ENCODE assay signal across 8 cellular contexts in the genomic region with DNA sequence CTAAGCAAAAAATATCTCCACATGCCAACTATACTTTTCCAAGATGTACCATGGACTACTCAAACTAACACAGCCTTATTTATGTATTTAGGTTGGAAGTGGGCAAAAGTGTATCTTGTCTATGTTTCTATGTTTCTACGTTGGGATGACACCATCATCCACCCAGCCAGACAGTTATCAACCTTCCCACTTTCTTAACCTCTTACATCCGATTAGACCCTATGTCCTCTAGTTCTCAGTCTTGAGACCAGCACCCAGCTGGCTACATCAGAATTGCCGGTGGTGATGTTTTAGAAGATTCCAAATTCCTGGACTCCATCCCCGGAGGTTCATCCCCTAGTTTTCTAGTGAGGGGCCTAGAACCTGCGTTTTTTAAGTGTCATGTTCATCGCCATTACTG. TPM values are rescaled to one million over a fixed set of nuclear protein-coding genes. Genes with fewer than 3 reads are reported as not detected.
DNase-seq lines count a peak whose midpoint lies in the region; ATAC-seq and TF ChIP-seq lines count a peak whose summit lies in the region.

No MANE protein-coding gene starts in this region.

- H3K36me3 Mint-ChIP-seq in activated CD4-positive, alpha-beta T cell treated with anti-CD3 and anti-CD28 coated beads for 36 hours (ENCODE audit: low read depth), result peaks cover 6% of the 10 kb centered on the region

- H3K9me3 ChIP-seq in iPS-15b (ENCODE audit: control insufficient read depth, insufficient read depth, low read length) (no peaks in the 10 kb centered on the region), testis (no peaks in the 10 kb centered on the region)

- peaks cover 31% of the 10 kb centered on the region for H3K4me1 Mint-ChIP-seq in activated CD4-positive, alpha-beta T cell treated with anti-CD3 and anti-CD28 coated beads for 36 hours

- peak overlapping the region; percentile 94 for H3K4me3 ChIP-seq in iPS-15b (ENCODE audit: low read depth, low read length)
- H3K4me3 ChIP-seq in testis, result peak overlapping the region; percentile 74 to 87

- TF ChIP-seq POLR2A in testis (IDR thresholded peaks at IDR 0.05), result no peak

- no peaks in the 10 kb centered on the region for H3K27me3 Mint-ChIP-seq in activated CD4-positive, alpha-beta T cell treated with anti-CD3 and anti-CD28 coated beads for 36 hours

- H3K4me1 ChIP-seq in iPS-15b (ENCODE audit: control insufficient read depth, insufficient read depth, low read length) (peaks cover 3% of the 10 kb centered on the region), testis (no peaks in the 10 kb centered on the region)

- no peaks in the 10 kb centered on the region for H3K36me3 ChIP-seq in iPS-15b (ENCODE audit: control insufficient read depth, insufficient read depth, low read length)
- no peaks in the 10 kb centered on the region for H3K36me3 ChIP-seq in testis (ENCODE audit: low read depth, missing control alignments)

- peak overlapping the region; percentile 98 for H3K4me3 Mint-ChIP-seq in activated CD4-positive, alpha-beta T cell treated with anti-CD3 and anti-CD28 coated beads for 36 hours

- TF ChIP-seq CTCF in VCaP (conservative IDR thresholded peaks at IDR 0.05) (no peak), testis (IDR thresholded peaks at IDR 0.05) (no peak)

- H3K9me3 Mint-ChIP-seq in activated CD4-positive, alpha-beta T cell treated with anti-CD3 and anti-CD28 coated beads for 36 hours (ENCODE audit: low read depth), result no peaks in the 10 kb centered on the region

- ATAC-seq in activated CD4-positive, alpha-beta T cell treated with anti-CD3 and anti-CD28 coated beads for 36 hours, result no peak
- ATAC-seq in HG02970 (IDR thresholded peaks at IDR 0.05; ENCODE audit: low FRiP score, unreplicated experiment) (no peak), HG03175 (IDR thresholded peaks at IDR 0.05; ENCODE audit: unreplicated experiment) (no peak)

- WGBS in testis, 2 donors, result 12 to 18% methylated on average over 6 of the region's 6 CpGs

- CTCF ChIA-PET in activated CD4-positive, alpha-beta T cell treated with anti-CD3 and anti-CD28 coated beads for 36 hours (lab: Charles Lee), result interaction anchor here (1.7 to 2.4 kb wide), 2 partner anchors 8 to 47 kb away, joined by 7 to 29 read pairs; partner anchors contain the start of genes PAICS and PPAT

- H3K27ac ChIP-seq in VCaP (peak overlapping the region; percentile 88), testis (no peak overlapping the region)

- POLR2A ChIA-PET in activated CD4-positive, alpha-beta T cell treated with anti-CD3 and anti-CD28 coated beads for 36 hours (lab: Charles Lee), result interaction anchor here (1.8 to 2.0 kb wide), 2 partner anchors 47 to 440 kb away, joined by 20 to 51 read pairs; partner anchors contain the start of genes CEP135, PAICS and PPAT

- intact Hi-C loops in activated CD4-positive, alpha-beta T cell treated with anti-CD3 and anti-CD28 coated beads for 36 hours (cut with DNase I, micrococcal nuclease), result loop anchor here in 1 of 2 experiments (5.0 kb wide), 2 partner anchors 441 to 589 kb away; partner anchors contain the start of genes CEP135, NOA1 and POLR2B
- intact Hi-C loops in testis (cut with DNase I; ENCODE audit: low total_unique reads), result no loop called here

- peak overlapping the region; percentile 100 for H3K27ac Mint-ChIP-seq in activated CD4-positive, alpha-beta T cell treated with anti-CD3 and anti-CD28 coated beads for 36 hours

- no peak for DNase-seq in activated CD4-positive, alpha-beta T cell treated with anti-CD3 and anti-CD28 coated beads for 36 hours
- no peak for DNase-seq in activated CD4-positive, alpha-beta T cell treated with anti-CD3 and anti-CD28 coated beads, Interleukin-2, amount 50 U/mL, for 1 hour
- DNase-seq in testis, result no peak
- no peak for DNase-seq in activated CD4-positive, alpha-beta T cell treated with anti-CD3 and anti-CD28 coated beads for 1 hour

- no peaks in the 10 kb centered on the region for H3K27me3 ChIP-seq in iPS-15b (ENCODE audit: control insufficient read depth, insufficient read depth, low read length)
- H3K27me3 ChIP-seq in testis, result no peaks in the 10 kb centered on the region

- H3K9ac ChIP-seq in iPS-15b (ENCODE audit: low read depth, low read length), result peak overlapping the region; percentile 94

RNA-seq across cellular contexts. Expression of gene AASDH, which starts 1.0 kb away (rescaled TPM):
- 10 to 100 TPM; 13.3 to 16.4 TPM for total RNA-seq in activated CD4-positive, alpha-beta T cell treated with anti-CD3 and anti-CD28 coated beads for 36 hours
- total RNA-seq in testis, result 10 to 100 TPM; 12.3 to 19.5 TPM
- 7.8 TPM for polyA plus RNA-seq in testis (ENCODE audit: insufficient read depth, low read depth, low replicate concordance)

RNA-seq across cellular contexts. Expression of gene PPAT, which starts 47.1 kb away (rescaled TPM):
- total RNA-seq in activated CD4-positive, alpha-beta T cell treated with anti-CD3 and anti-CD28 coated beads for 36 hours, result 10 to 100 TPM; 36.8 to 48.2 TPM
- 10 to 100 TPM; 20.1 to 22.5 TPM for total RNA-seq in testis
- 14.9 TPM for polyA plus RNA-seq in testis (ENCODE audit: insufficient read depth, low read depth, low replicate concordance)

RNA-seq across cellular contexts. Expression of gene PAICS, which starts 47.7 kb away (rescaled TPM):
- 100 to 1,000 TPM; 369 to 437 TPM for total RNA-seq in activated CD4-positive, alpha-beta T cell treated with anti-CD3 and anti-CD28 coated beads for 36 hours
- 10 to 100 TPM; 65.8 to 69.0 TPM for total RNA-seq in testis
- polyA plus RNA-seq in testis (ENCODE audit: insufficient read depth, low read depth, low replicate concordance), result 62.2 TPM

Comparison
In these comparisons a context has a peak if more than half of its experiments do, and no peak if none do; other contexts are left out.
1. RNA of gene PAICS, which starts 47.7 kb away (total RNA-seq): 369 to 437 TPM in activated CD4-positive, alpha-beta T cell treated with anti-CD3 and anti-CD28 coated beads for 36 hours; 65.8 to 69.0 TPM in testis; every median in the first group is over 4 times any median in the second.